In genomic region chr4:44869222-44869882, GRCh38 we compare ENCODE assay signal across 16 cellular contexts.
DNase-seq lines count a peak whose midpoint lies in the region; ATAC-seq and TF ChIP-seq lines count a peak whose summit lies in the region.
"Had no signal": no experiment of that assay in that cellular context is flagged by ENCODE, and none has a peak within 500 bp of the region (broad histone marks: within the 10 kb centered on the region; RNA-seq: fewer than 3 reads in every experiment).

No MANE protein-coding gene starts in this region.

- TF ChIP-seq CTCF in GM13977 (IDR thresholded peaks at IDR 0.05; ENCODE audit: extremely low read depth, insufficient read depth, missing control alignments) (peak; percentile 17), Panc1 (IDR thresholded peaks at IDR 0.05) (0 out of 2 replicates have a peak, but pooled peaks have one; percentile 9)

- BruUV-seq in Panc1 (replicated peaks; lab: Mats Ljungman, UMichigan) = no TSS peak

- intact Hi-C loops in Panc1 (cut with micrococcal nuclease; ENCODE audit: unreplicated experiment) = no loop called here

- no peak overlapping the region for H3K4me3 ChIP-seq in Panc1 (ENCODE audit: low read depth in 2 of 2, low read length in 2 of 2)
- H3K4me3 ChIP-seq in effector memory CD4-positive, alpha-beta T cell (ENCODE audit: insufficient read depth, low read depth, low read length, poor library complexity, severe bottlenecking) = no peak overlapping the region
- H3K4me3 ChIP-seq: Peyer's patch had no signal

- no peaks in the 10 kb centered on the region for H3K4me1 ChIP-seq in Panc1 (ENCODE audit: control insufficient read depth, insufficient read depth, low read length)
- no peaks in the 10 kb centered on the region for H3K4me1 ChIP-seq in effector memory CD4-positive, alpha-beta T cell (ENCODE audit: control insufficient read depth, insufficient read depth, low read length, poor library complexity, severe bottlenecking)
- H3K4me1 ChIP-seq: Peyer's patch had no signal

- H3K27ac ChIP-seq in Panc1 (ENCODE audit: low read length) = no peak overlapping the region
- no peak overlapping the region for H3K27ac ChIP-seq in effector memory CD4-positive, alpha-beta T cell (ENCODE audit: insufficient read depth, low read length, poor library complexity, severe bottlenecking)
- H3K27ac ChIP-seq: Peyer's patch had no signal

- ATAC-seq in Panc1 = no peak
- ATAC-seq: activated naive CD4-positive, alpha-beta T cell treated with anti-CD3 and anti-CD28 coated beads, Interleukin-2, amount 50 U/mL, for 72 hours had no signal

- no peaks in the 10 kb centered on the region for H3K9me3 ChIP-seq in Panc1 (ENCODE audit: control insufficient read depth, insufficient read depth, low read depth, low read length)
- no peaks in the 10 kb centered on the region for H3K9me3 ChIP-seq in effector memory CD4-positive, alpha-beta T cell (ENCODE audit: control insufficient read depth, low read length)
- H3K9me3 ChIP-seq: Peyer's patch had no signal

- DNase-seq in ELR (ENCODE audit: low read depth) (peak; percentile 8), GM13977 (ENCODE audit: low spot score) (no peak), Panc1 (ENCODE audit: low read depth, low spot score) (no peak), iPS-NIHi7 (ENCODE audit: extremely low spot score) (peak; percentile 9), midbrain (lab: John Stamatoyannopoulos, UW) (no peak), nucleus accumbens (lab: John Stamatoyannopoulos, UW) (no peak), NCI-H2196 treated with DMSO at 0.1 percent for 48 hours (lab: John Stamatoyannopoulos, UW; ENCODE audit: unreplicated experiment) (no peak)
- no peak for DNase-seq in effector memory CD4-positive, alpha-beta T cell
- DNase-seq: activated CD4-positive, alpha-beta T cell treated with anti-CD3 and anti-CD28 coated beads for 4 hours; activated T-cell treated with anti-CD3 and anti-CD28 coated beads for 4 hours; NCI-H1105; NCI-H226; nephron progenitor cell; Peyer's patch; retina had no signal

- CTCF ChIA-PET in Panc1 (lab: Charles Lee) = no interaction called here

- no peaks in the 10 kb centered on the region for H3K36me3 ChIP-seq in Panc1 (ENCODE audit: control insufficient read depth, insufficient read depth, low read length)
- no peaks in the 10 kb centered on the region for H3K36me3 ChIP-seq in effector memory CD4-positive, alpha-beta T cell (ENCODE audit: control insufficient read depth, insufficient read depth, low read length)
- H3K36me3 ChIP-seq: Peyer's patch had no signal

- H3K27me3 ChIP-seq in Panc1 (ENCODE audit: control insufficient read depth, insufficient read depth, low read length) = no peaks in the 10 kb centered on the region
- no peaks in the 10 kb centered on the region for H3K27me3 ChIP-seq in effector memory CD4-positive, alpha-beta T cell (replicated peaks; ENCODE audit: control insufficient read depth, insufficient read depth, low read length, poor library complexity, severe bottlenecking)
- H3K27me3 ChIP-seq: Peyer's patch had no signal

- in situ Hi-C loops in GM13977 (cut with MboI; ENCODE audit: low pct_unique_long_range_greater_than_20kb, low sequenced_read_pairs, unreplicated experiment) = no loop called here
- in situ Hi-C loops in Panc1 (cut with HindIII; ENCODE audit: low pct_unique_long_range_greater_than_20kb, low sequenced_read_pairs) = no loop called here

- POLR2A ChIA-PET in Panc1 (lab: Charles Lee) = no interaction called here

Comparison
In these comparisons a context has a peak if more than half of its experiments do, and no peak if none do; other contexts are left out.
1. DNase-seq: peak in ELR (single experiment) and iPS-NIHi7 (single experiment); none in GM13977 (single experiment), Panc1 (single experiment), midbrain (single experiment), effector memory CD4-positive, alpha-beta T cell (0 of 3), nucleus accumbens (0 of 56) and NCI-H2196 treated with DMSO at 0.1 percent for 48 hours (single experiment).